9 cellular contexts compared by ENCODE assay signal in genomic region chr7:84025332-84025927, GRCh38.
DNase-seq lines count a peak whose midpoint lies in the region; ATAC-seq and TF ChIP-seq lines count a peak whose summit lies in the region.
"Had no signal": no experiment of that assay in that cellular context is flagged by ENCODE, and none has a peak within 500 bp of the region (broad histone marks: within the 10 kb centered on the region; RNA-seq: fewer than 3 reads in every experiment).

No MANE protein-coding gene starts in this region.

- H3K9ac ChIP-seq in PC-3 (ENCODE audit: low read length) (peak overlapping the region; percentile 29), neuronal stem cell (ENCODE audit: low read depth, low read length, poor library complexity) (no peak overlapping the region)

- H3K9me3 ChIP-seq in PC-3 (ENCODE audit: low read length) (no peaks in the 10 kb centered on the region), neuronal stem cell (replicated peaks in 1 of 2; ENCODE audit: control insufficient read depth in 2 of 2, insufficient read depth in 1 of 2, low read depth in 1 of 2, low read length in 2 of 2) (peaks cover 0 to 4% of the 10 kb centered on the region in 2 donors)
- H3K9me3 ChIP-seq in CD8-positive, alpha-beta memory T cell (ENCODE audit: low read length) = no peaks in the 10 kb centered on the region

- no CpG with 5 or more reads among the region's 3 CpGs for WGBS in neuronal stem cell (ENCODE audit: extremely low coverage in 2 of 2, insufficient read length in 2 of 2, insufficient replicate concordance in 1 of 2), 2 donors

- H3K4ac ChIP-seq in neuronal stem cell (ENCODE audit: low read length) = no peak overlapping the region

- H3K9me2 ChIP-seq in PC-3 (replicated peaks; ENCODE audit: low read length) = no peaks in the 10 kb centered on the region

- H2AFZ ChIP-seq in PC-3 (ENCODE audit: low read length) (no peak overlapping the region), neuronal stem cell (ENCODE audit: low read length) (no peak overlapping the region)

- H3K79me2 ChIP-seq in PC-3 (ENCODE audit: low read length) = no peaks in the 10 kb centered on the region

- no peaks in the 10 kb centered on the region for H3K27me3 ChIP-seq in PC-3 (ENCODE audit: low read length)
- no peaks in the 10 kb centered on the region for H3K27me3 ChIP-seq in neuronal stem cell (ENCODE audit: control insufficient read depth in 3 of 3, insufficient read depth in 3 of 3, low read depth in 1 of 3, low read length in 3 of 3)
- H3K27me3 ChIP-seq in CD8-positive, alpha-beta memory T cell (ENCODE audit: insufficient read depth, low read length, poor library complexity, severe bottlenecking) = no peaks in the 10 kb centered on the region

- H3K4me3 Mint-ChIP-seq in CD8-positive, alpha-beta memory T cell = no peak overlapping the region

- H3K14ac ChIP-seq in neuronal stem cell (ENCODE audit: low read length) = no peak overlapping the region

- POLR2A ChIA-PET in PC-3 (lab: Charles Lee; ENCODE audit: unreplicated experiment) = interaction anchor here (0.6 to 0.7 kb wide), 2 partner anchors 35 to 169 kb away, joined by 3 to 13 read pairs; partner anchors contain the start of gene SEMA3A
- POLR2A ChIA-PET in CD8-positive, alpha-beta memory T cell (lab: Charles Lee) = no interaction called here

- H3K4me2 ChIP-seq in PC-3 (ENCODE audit: low read length) (peak overlapping the region; percentile 33), neuronal stem cell (ENCODE audit: insufficient read depth, low read length, poor library complexity, severe bottlenecking) (no peak overlapping the region)

- BruUV-seq in PC-3 (replicated peaks; lab: Mats Ljungman, UMichigan) = no TSS peak

- H4K20me1 ChIP-seq in PC-3 (ENCODE audit: low read length) = no peaks in the 10 kb centered on the region

- peak; percentile 86 for DNase-seq in Daoy (ENCODE audit: low read depth)
- DNase-seq in PC-3 = peak; percentile 88
- DNase-seq in epithelial cell of prostate (ENCODE audit: low read depth, low spot score) = no peak
- DNase-seq in neuronal stem cell (ENCODE audit: low spot score) = peak; percentile 48
- DNase-seq in stimulated activated naive CD8-positive, alpha-beta T cell treated with anti-CD3 and anti-CD28 coated beads, Interleukin-15, Interleukin-2, amounts not matched to agents 100 U/mL and 50 U/mL, for 24 hours = no peak
- no peak for DNase-seq in NCI-H2081 (lab: John Stamatoyannopoulos, UW)
- no peak for DNase-seq in SKM-1 (lab: John Stamatoyannopoulos, UW; ENCODE audit: unreplicated experiment)
- no peak for DNase-seq in CD8-positive, alpha-beta memory T cell
- DNase-seq: NCI-H82 had no signal

- H3K4me3 ChIP-seq in PC-3 (ENCODE audit: low read length) (no peak overlapping the region), neuronal stem cell (ENCODE audit: low read length in 2 of 2) (no peak overlapping the region)
- H3K4me3 ChIP-seq in CD8-positive, alpha-beta memory T cell (ENCODE audit: low read length) = no peak overlapping the region

- no peak overlapping the region for H3K27ac Mint-ChIP-seq in CD8-positive, alpha-beta memory T cell

- TF ChIP-seq CTCF in PC-3 (conservative IDR thresholded peaks at IDR 0.05; ENCODE audit: low read depth, low read length) = no peak

- H2BK5ac ChIP-seq in neuronal stem cell (ENCODE audit: low read length) = no peak overlapping the region

- peak overlapping the region; percentile 91 for H3K27ac ChIP-seq in PC-3 (ENCODE audit: low read length)
- peak overlapping the region; percentile 25 for H3K27ac ChIP-seq in epithelial cell of prostate
- H3K27ac ChIP-seq in neuronal stem cell (replicated peaks; ENCODE audit: low read length) = peak overlapping the region; percentile 71
- H3K27ac ChIP-seq in CD8-positive, alpha-beta memory T cell (ENCODE audit: low read depth, low read length) = no peak overlapping the region

- CTCF ChIA-PET in PC-3 (lab: Charles Lee) = no interaction called here
- CTCF ChIA-PET in CD8-positive, alpha-beta memory T cell (lab: Charles Lee) = no interaction called here

- H4K8ac ChIP-seq in neuronal stem cell (ENCODE audit: low read depth, low read length) = no peak overlapping the region

- H3F3A ChIP-seq in PC-3 (ENCODE audit: low read length, unreplicated experiment) = no peaks in the 10 kb centered on the region

- H3K27me3 Mint-ChIP-seq in CD8-positive, alpha-beta memory T cell = no peaks in the 10 kb centered on the region

- H3K18ac ChIP-seq in neuronal stem cell (ENCODE audit: low read length) = no peak overlapping the region

- peaks cover 2 to 13% (median 3%) of the 10 kb centered on the region in 5 donors for H3K9me3 Mint-ChIP-seq in CD8-positive, alpha-beta memory T cell

- H4K91ac ChIP-seq in neuronal stem cell (ENCODE audit: low read depth, low read length, poor library complexity) = no peak overlapping the region

- H3K23ac ChIP-seq in neuronal stem cell (ENCODE audit: low read depth, low read length, poor library complexity) = no peak overlapping the region

- no peak overlapping the region for H2BK15ac ChIP-seq in neuronal stem cell (ENCODE audit: low read length)

- H3K36me3 Mint-ChIP-seq in CD8-positive, alpha-beta memory T cell = no peaks in the 10 kb centered on the region

- H3K4me1 Mint-ChIP-seq in CD8-positive, alpha-beta memory T cell = no peaks in the 10 kb centered on the region

- no peaks in the 10 kb centered on the region for H3K79me1 ChIP-seq in neuronal stem cell (ENCODE audit: low read depth, low read length)

- ATAC-seq in PC-3 = peak; percentile 55
- no peak for ATAC-seq in stimulated activated naive CD8-positive, alpha-beta T cell treated with anti-CD3 and anti-CD28 coated beads, Interleukin-15, Interleukin-2, amounts not matched to agents 100 U/mL and 50 U/mL, for 24 hours

- no peak overlapping the region for H2BK12ac ChIP-seq in neuronal stem cell (ENCODE audit: low read length)

- no peak overlapping the region for H2BK120ac ChIP-seq in neuronal stem cell (ENCODE audit: low read depth, low read length)

- intact Hi-C loops in PC-3 (cut with micrococcal nuclease) = no loop called here

- H3K4me1 ChIP-seq in PC-3 (ENCODE audit: insufficient read depth, low read length) = peaks cover 50% of the 10 kb centered on the region
- peaks cover 2 to 5% of the 10 kb centered on the region in 2 donors for H3K4me1 ChIP-seq in neuronal stem cell (ENCODE audit: control insufficient read depth in 2 of 2, insufficient read depth in 1 of 2, low read depth in 1 of 2, low read length in 2 of 2)
- no peaks in the 10 kb centered on the region for H3K4me1 ChIP-seq in CD8-positive, alpha-beta memory T cell (ENCODE audit: insufficient read depth, low read length)

- no peak overlapping the region for H2AK5ac ChIP-seq in neuronal stem cell (ENCODE audit: low read depth, low read length)

- H3K36me3 ChIP-seq in PC-3 (ENCODE audit: low read depth, low read length) (no peaks in the 10 kb centered on the region), neuronal stem cell (replicated peaks in 1 of 2; ENCODE audit: control insufficient read depth in 2 of 2, insufficient read depth in 2 of 2, low read length in 2 of 2) (peaks cover 0 to 32% of the 10 kb centered on the region in 2 donors)
- H3K36me3 ChIP-seq in CD8-positive, alpha-beta memory T cell (ENCODE audit: insufficient read depth, low read length) = no peaks in the 10 kb centered on the region

Comparison
In these comparisons a context has a peak if more than half of its experiments do, and no peak if none do; other contexts are left out.
1. DNase-seq: peak in Daoy (single experiment), PC-3 (single experiment) and neuronal stem cell (single experiment); none in epithelial cell of prostate (single experiment), stimulated activated naive CD8-positive, alpha-beta T cell treated with anti-CD3 and anti-CD28 coated beads, Interleukin-15, Interleukin-2, amounts not matched to agents 100 U/mL and 50 U/mL, for 24 hours (single experiment), NCI-H2081 (0 of 2), SKM-1 (single experiment) and CD8-positive, alpha-beta memory T cell (0 of 5).